1 cellular context compared by ENCODE assay signal in the genomic region with DNA sequence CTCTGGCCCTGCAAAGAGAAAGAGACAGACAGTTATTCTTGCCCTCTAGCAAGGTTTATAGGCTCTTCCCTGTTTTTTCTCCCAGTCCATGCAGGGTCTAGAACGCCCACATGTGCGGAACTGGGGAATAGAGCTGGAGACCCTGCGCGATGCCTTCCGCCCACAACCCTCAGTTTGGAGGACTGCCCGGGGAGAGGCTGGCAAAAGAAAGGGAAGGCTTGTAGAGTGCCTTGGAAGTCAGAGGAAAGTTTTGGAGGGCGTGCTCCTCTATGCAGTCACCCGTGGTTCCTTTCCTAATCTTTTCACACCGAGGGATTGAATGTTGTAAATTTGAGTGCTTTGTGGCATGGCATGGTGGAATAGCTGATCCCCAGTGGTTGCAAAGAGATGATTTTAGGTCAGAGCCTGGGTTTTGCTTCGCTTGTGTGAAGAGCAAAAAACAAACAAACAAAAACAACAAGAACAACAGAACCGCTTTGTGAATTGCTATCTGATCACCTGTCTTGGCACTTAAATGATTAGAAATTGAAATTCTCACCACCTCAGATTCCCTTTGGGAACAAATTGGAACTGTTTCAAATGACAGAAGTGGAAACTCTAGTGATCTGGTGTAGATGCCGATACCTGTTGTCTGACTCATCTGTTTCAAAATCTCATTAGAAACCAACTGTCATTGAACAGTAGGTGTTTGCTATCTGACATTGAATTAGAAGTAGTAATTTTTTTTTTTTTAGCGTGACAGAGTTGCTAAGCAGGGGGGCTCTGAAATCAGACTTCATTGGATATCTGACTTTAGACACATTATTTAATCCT.
TF ChIP-seq lines count a peak whose summit lies in the region.

No MANE protein-coding gene starts in this region.

TF ChIP-seq in H1, 55 proteins besides CTCF, POLR2A, EP300 and RAD21 (continued from another document):
- no peak for TF ChIP-seq KDM4A (IDR thresholded peaks at IDR 0.05; ENCODE audit: low read depth, low read length, severe bottlenecking)
